Comparison of ENCODE assay signal across 36 cellular contexts in genomic region chr3:142033292-142033691, GRCh38.
DNase-seq lines count a peak whose midpoint lies in the region; ATAC-seq, FAIRE-seq and TF ChIP-seq lines count a peak whose summit lies in the region.
"Had no signal": no experiment of that assay in that cellular context is flagged by ENCODE, and none has a peak within 500 bp of the region (broad histone marks: within the 10 kb centered on the region; RNA-seq: fewer than 3 reads in every experiment).

No MANE protein-coding gene starts in this region.

- H3K9me3 Mint-ChIP-seq in Calu3 (ENCODE audit: low read depth, unreplicated experiment) = no peaks in the 10 kb centered on the region
- H3K9me3 Mint-ChIP-seq: CD4-positive, alpha-beta memory T cell; CD4-positive, alpha-beta T cell; CD4-positive, CD25-positive, alpha-beta regulatory T cell; CD8-positive, alpha-beta memory T cell had no signal

- H3K4me3 ChIP-seq in cardiac muscle cell (no peak overlapping the region), K562 (no peak overlapping the region), neutrophil (ENCODE audit: low read depth in 1 of 2, low read length in 1 of 2) (no peak overlapping the region)
- H3K4me3 ChIP-seq: A549; BLaER1; BLaER1 treated with 17β-estradiol and CSF1 and Interleukin-3, amounts not matched to agents 10 nM and 100 nM had no signal

- BruUV-seq in K562 (replicated peaks; lab: Mats Ljungman, UMichigan) = no TSS peak
- no TSS peak for BruUV-seq in Calu3 (replicated peaks; lab: Mats Ljungman, UMichigan)

- H3K79me2 ChIP-seq in K562 (ENCODE audit: control insufficient read depth, insufficient read depth, low read length) = no peaks in the 10 kb centered on the region; the same call in 1 of the 3 replicates

- no peaks in the 10 kb centered on the region for H4K20me1 ChIP-seq in K562 (replicated peaks; ENCODE audit: control insufficient read depth, insufficient read depth, low read length)
- H4K20me1 ChIP-seq: BLaER1; BLaER1 treated with 17β-estradiol and CSF1 and Interleukin-3, amounts not matched to agents 10 nM and 100 nM had no signal

- H3K9ac ChIP-seq in K562 (ENCODE audit: insufficient read depth in 1 of 2, low read depth in 2 of 2, low read length in 2 of 2) = no peak overlapping the region
- H3K9ac ChIP-seq: BLaER1; BLaER1 treated with 17β-estradiol and CSF1 and Interleukin-3, amounts not matched to agents 10 nM and 100 nM had no signal

- WGBS in K562 (ENCODE audit: insufficient coverage, low coverage, missing lambda C conversion rate) = 0% methylated on average over 4 of the region's 4 CpGs

- TF ChIP-seq EP300 in K562 (IDR thresholded peaks at IDR 0.05; ENCODE audit: low read length) = no peak

- H3K27me3 ChIP-seq in cardiac muscle cell (no peaks in the 10 kb centered on the region), K562 (ENCODE audit: control insufficient read depth in 2 of 2, insufficient read depth in 2 of 2, low read length in 2 of 2) (no peaks in the 10 kb centered on the region), neutrophil (no peaks in the 10 kb centered on the region)
- H3K27me3 ChIP-seq: BE2C; BLaER1; BLaER1 treated with 17β-estradiol and CSF1 and Interleukin-3, amounts not matched to agents 10 nM and 100 nM had no signal

- TF ChIP-seq RAD21 in K562 (CRISPR knock-in tag; conservative IDR thresholded peaks at IDR 0.05 in 1 of 2, IDR thresholded peaks at IDR 0.05 in 1 of 2) = no peak

- H3K9me3 ChIP-seq in cardiac muscle cell (ENCODE audit: low read depth) = no peaks in the 10 kb centered on the region
- no peaks in the 10 kb centered on the region for H3K9me3 ChIP-seq in K562 (replicated peaks; ENCODE audit: control insufficient read depth, insufficient read depth, low read depth, low read length)
- no peaks in the 10 kb centered on the region for H3K9me3 ChIP-seq in neutrophil
- H3K9me3 ChIP-seq: A549; BE2C; BLaER1; BLaER1 treated with 17β-estradiol and CSF1 and Interleukin-3, amounts not matched to agents 10 nM and 100 nM; Caco-2 had no signal

- H3K27ac ChIP-seq in cardiac muscle cell (peak overlapping the region; percentile 64), K562 (ENCODE audit: extremely low read depth, low read depth, low read length) (no peak overlapping the region), neutrophil (peak overlapping the region; percentile 81)
- H3K27ac ChIP-seq: 22Rv1; A549; BLaER1; BLaER1 treated with 17β-estradiol and CSF1 and Interleukin-3, amounts not matched to agents 10 nM and 100 nM; C4-2B had no signal

- H3K36me3 Mint-ChIP-seq in Calu3 (ENCODE audit: insufficient read depth, unreplicated experiment) = peaks cover 4% of the 10 kb centered on the region
- H3K36me3 Mint-ChIP-seq: CD14-positive monocyte; CD4-positive, CD25-positive, alpha-beta regulatory T cell; CD8-positive, alpha-beta T cell had no signal

- peak; percentile 11 for FAIRE-seq in K562 (lab: Jason Lieb, UNC)
- FAIRE-seq: A204.1, A549, D721Med had no signal

- intact Hi-C loops in cardiac septum (cut with DNase I) (no loop called here), K562 (cut with micrococcal nuclease) (no loop called here), Calu3 (cut with micrococcal nuclease; ENCODE audit: unreplicated experiment) (no loop called here)

- H3K4me1 Mint-ChIP-seq in Calu3 (ENCODE audit: low read depth, unreplicated experiment) = no peaks in the 10 kb centered on the region

- H3K27me3 Mint-ChIP-seq in Calu3 (ENCODE audit: unreplicated experiment) = no peaks in the 10 kb centered on the region
- H3K27me3 Mint-ChIP-seq: B cell; CD4-positive, alpha-beta memory T cell; CD4-positive, alpha-beta T cell; CD4-positive, CD25-positive, alpha-beta regulatory T cell; CD8-positive, alpha-beta memory T cell had no signal

- peak overlapping the region; percentile 60 for H2AFZ ChIP-seq in K562 (ENCODE audit: low read depth, low read length)

- no peak overlapping the region for H3K27ac Mint-ChIP-seq in Calu3 (ENCODE audit: unreplicated experiment)
- H3K27ac Mint-ChIP-seq: B cell; CD14-positive monocyte; CD4-positive, alpha-beta memory T cell; CD4-positive, alpha-beta T cell; CD4-positive, CD25-positive, alpha-beta regulatory T cell; CD8-positive, alpha-beta memory T cell; CD8-positive, alpha-beta T cell had no signal

- H3K36me3 ChIP-seq in cardiac muscle cell = no peaks in the 10 kb centered on the region
- no peaks in the 10 kb centered on the region for H3K36me3 ChIP-seq in K562 (ENCODE audit: control insufficient read depth, insufficient read depth, low read length)
- no peaks in the 10 kb centered on the region for H3K36me3 ChIP-seq in neutrophil
- H3K36me3 ChIP-seq: BE2C; BLaER1; BLaER1 treated with 17β-estradiol and CSF1 and Interleukin-3, amounts not matched to agents 10 nM and 100 nM had no signal

- DNase-seq in cardiac muscle cell (ENCODE audit: low read depth in 1 of 2, low spot score in 1 of 2) (no peak), cardiac septum (ENCODE audit: low spot score) (no peak), K562 (ENCODE audit: extremely low read depth in 1 of 4, low spot score in 3 of 4) (no peak), erythroblast (lab: John Stamatoyannopoulos, UW) (peak; percentile 30 to 61), Calu3 (no peak), superior temporal gyrus (ENCODE audit: extremely low spot score) (no peak)
- DNase-seq: 8988T; ACHN; AML-193; BE2C; C1 segment of cervical spinal cord; Caco-2; CD4-positive, alpha-beta memory T cell; CD4-positive, alpha-beta T cell; CD4-positive, CD25-positive, alpha-beta regulatory T cell; CD8-positive, alpha-beta memory T cell; CD8-positive, alpha-beta T cell; COR-L47; DMS 273 treated with DMSO at 0.1 percent for 48 hours; DMS153; DMS53; DMS79; DMS79 treated with DMSO at 0.1 percent for 48 hours; DND-41; EL had no signal

- CTCF ChIA-PET in K562 (lab: Yijun Ruan, JAX; ENCODE audit: low intra/inter-chr PET ratio) = no interaction called here
- CTCF ChIA-PET in Calu3 (lab: Charles Lee) = interaction anchor here (0.7 kb wide), 1 partner anchor 385 kb away, joined by 3 read pairs; no protein-coding TSS in a partner anchor

- H3K4me3 Mint-ChIP-seq in Calu3 (ENCODE audit: low read depth, unreplicated experiment) = no peak overlapping the region
- H3K4me3 Mint-ChIP-seq: B cell; CD14-positive monocyte; CD4-positive, alpha-beta memory T cell; CD4-positive, alpha-beta T cell; CD4-positive, CD25-positive, alpha-beta regulatory T cell; CD8-positive, alpha-beta T cell had no signal

- TF ChIP-seq CTCF in cardiac muscle cell (IDR thresholded peaks at IDR 0.05; ENCODE audit: low read depth, low read length) (no peak), K562 (IDR thresholded peaks at IDR 0.05 in 2 of 3, conservative IDR thresholded peaks at IDR 0.05 in 1 of 3; ENCODE audit: insufficient read depth in 2 of 3, low read depth in 1 of 3, low read length in 3 of 3) (no peak), neutrophil (IDR thresholded peaks at IDR 0.05) (no peak), Calu3 (IDR thresholded peaks at IDR 0.05; ENCODE audit: unreplicated experiment) (no peak)

- no peaks in the 10 kb centered on the region for H3K9me1 ChIP-seq in K562 (ENCODE audit: control insufficient read depth, insufficient read depth, low read length)

- POLR2A ChIA-PET in K562 (lab: Yijun Ruan, JAX) = no interaction called here

- peaks cover 15% of the 10 kb centered on the region for H3K4me1 ChIP-seq in cardiac muscle cell (ENCODE audit: low read depth)
- H3K4me1 ChIP-seq in K562 (replicated peaks in 1 of 2; ENCODE audit: control insufficient read depth in 2 of 2, insufficient read depth in 2 of 2, low read length in 2 of 2) = peaks cover 4 to 16% of the 10 kb centered on the region in 2 experiments; a peak in 3 of 5 replicates
- H3K4me1 ChIP-seq in neutrophil (ENCODE audit: control insufficient read depth in 1 of 2, insufficient read depth in 1 of 2, low read depth in 1 of 2, low read length in 1 of 2) = peaks cover 26 to 46% of the 10 kb centered on the region in 2 experiments
- H3K4me1 ChIP-seq: A549 had no signal

- ATAC-seq in K562 (no peak), HG02970 (IDR thresholded peaks at IDR 0.05; ENCODE audit: low FRiP score, unreplicated experiment) (no peak)
- ATAC-seq: A549; CD8-positive, alpha-beta T cell had no signal

- in situ Hi-C loops in K562 (cut with MboI) = no loop called here

- TF ChIP-seq POLR2A in K562 (conservative IDR thresholded peaks at IDR 0.05) (no peak), erythroblast (IDR thresholded peaks at IDR 0.05; ENCODE audit: low read length) (no peak)

- no peak overlapping the region for H3K4me2 ChIP-seq in K562 (ENCODE audit: insufficient read depth, low read length)
- H3K4me2 ChIP-seq: A549, BLaER1 had no signal

TF ChIP-seq in K562, 482 proteins besides CTCF, POLR2A, EP300 and RAD21 (continues in another document):
- TF ChIP-seq PURB (CRISPR knock-in tag; IDR thresholded peaks at IDR 0.05; ENCODE audit: low read depth) (no peak), ZBTB2 (IDR thresholded peaks at IDR 0.05) (no peak), ZEB2 (IDR thresholded peaks at IDR 0.05) (peak; percentile 57; the same call in 1 of the 2 replicates)

Comparison
In these comparisons a context has a peak if more than half of its experiments do, and no peak if none do; other contexts are left out.
1. DNase-seq: peak in erythroblast (2 of 2); none in cardiac muscle cell (0 of 2), cardiac septum (single experiment), K562 (0 of 4), Calu3 (single experiment) and superior temporal gyrus (single experiment).